In the genomic region with DNA sequence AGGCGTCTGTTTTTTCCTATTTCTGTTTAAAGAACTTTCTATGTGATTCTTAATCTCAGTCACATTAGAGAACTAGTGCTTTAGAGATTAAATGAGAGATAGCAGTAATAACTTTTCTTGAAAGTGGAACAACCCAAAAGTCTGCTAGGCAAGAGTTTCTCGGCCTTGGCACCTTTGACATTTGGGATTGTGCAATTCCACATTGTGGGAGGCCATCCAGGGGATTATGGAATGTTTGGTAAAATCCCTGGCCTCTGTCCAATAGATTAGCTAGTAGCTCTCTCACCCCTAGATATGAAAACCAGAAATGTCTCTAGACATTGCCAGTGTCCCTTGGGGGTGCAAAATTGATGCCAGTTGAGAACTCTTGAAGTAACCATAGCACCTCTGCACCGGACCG, we compare ENCODE assay signal across 22 cellular contexts. TPM values are rescaled to one million over a fixed set of nuclear protein-coding genes. Genes with fewer than 3 reads are reported as not detected.
"Had no signal": no experiment of that assay in that cellular context is flagged by ENCODE, and none has a peak within 500 bp of the region (broad histone marks: within the 10 kb centered on the region; RNA-seq: fewer than 3 reads in every experiment).

No MANE protein-coding gene starts in this region.

- H3K4me3 Mint-ChIP-seq: activated CD4-positive, alpha-beta memory T cell treated with anti-CD3 and anti-CD28 coated beads, Interleukin-2, amount 10 ng/mL, durations not matched to agents 7 days and 5 days; activated CD4-positive, alpha-beta T cell treated with anti-CD3 and anti-CD28 coated beads, Interleukin-2, amount 10 ng/mL, durations not matched to agents 24 days and 14 days; activated naive CD4-positive, alpha-beta T cell treated with anti-CD3 and anti-CD28 coated beads for 36 hours; activated naive CD8-positive, alpha-beta T cell treated with anti-CD3 and anti-CD28 coated beads, Interleukin-2, amount 10 ng/mL, durations not matched to agents 7 days and 5 days; activated T-cell treated with anti-CD3 and anti-CD28 coated beads, Interleukin-2, amount 50 U/mL, for 72 hours; dendritic cell treated with granulocyte-macrophage colony-stimulating factor and Interleukin-4, amounts not matched to agents 40 ng/mL and 50 ng/mL, for 4 days; naive thymus-derived CD8-positive, alpha-beta T cell; neural progenitor cell; T-helper 17 cell had no signal

- H3K27me3 Mint-ChIP-seq: activated CD4-positive, alpha-beta memory T cell treated with anti-CD3 and anti-CD28 coated beads, Interleukin-2, amount 10 ng/mL, durations not matched to agents 7 days and 5 days; activated CD4-positive, alpha-beta T cell treated with anti-CD3 and anti-CD28 coated beads, Interleukin-2, amount 10 ng/mL, durations not matched to agents 24 days and 14 days; activated naive CD8-positive, alpha-beta T cell treated with anti-CD3 and anti-CD28 coated beads, Interleukin-2, amount 10 ng/mL, durations not matched to agents 7 days and 5 days; dendritic cell treated with granulocyte-macrophage colony-stimulating factor and Interleukin-4, amounts not matched to agents 40 ng/mL and 50 ng/mL, for 4 days; naive thymus-derived CD8-positive, alpha-beta T cell; T-helper 17 cell had no signal

- H3K36me3 Mint-ChIP-seq: activated naive CD8-positive, alpha-beta T cell treated with anti-CD3 and anti-CD28 coated beads, Interleukin-2, amount 10 ng/mL, durations not matched to agents 7 days and 5 days had no signal

- ATAC-seq: activated T-cell treated with anti-CD3 and anti-CD28 coated beads, Interleukin-2, amount 50 U/mL, for 72 hours; heart right ventricle; naive thymus-derived CD8-positive, alpha-beta T cell; stimulated activated naive CD8-positive, alpha-beta T cell treated with anti-CD3 and anti-CD28 coated beads, Interleukin-15, Interleukin-2, amounts not matched to agents 100 U/mL and 50 U/mL, for 24 hours; T-helper 17 cell had no signal

- H3K4me3 ChIP-seq: cardiac muscle cell, heart right ventricle, lung, neural progenitor cell, upper lobe of left lung had no signal

- H3K4me1 Mint-ChIP-seq: activated CD4-positive, alpha-beta memory T cell treated with anti-CD3 and anti-CD28 coated beads, Interleukin-2, amount 10 ng/mL, durations not matched to agents 7 days and 5 days; activated CD4-positive, alpha-beta T cell treated with anti-CD3 and anti-CD28 coated beads, Interleukin-2, amount 10 ng/mL, durations not matched to agents 24 days and 14 days; activated naive CD8-positive, alpha-beta T cell treated with anti-CD3 and anti-CD28 coated beads, Interleukin-2, amount 10 ng/mL, durations not matched to agents 7 days and 5 days; neural progenitor cell had no signal

- H3K9me3 Mint-ChIP-seq: activated CD4-positive, alpha-beta memory T cell treated with anti-CD3 and anti-CD28 coated beads, Interleukin-2, amount 10 ng/mL, durations not matched to agents 7 days and 5 days; activated CD4-positive, alpha-beta T cell treated with anti-CD3 and anti-CD28 coated beads, Interleukin-2, amount 10 ng/mL, durations not matched to agents 24 days and 14 days; activated naive CD4-positive, alpha-beta T cell treated with anti-CD3 and anti-CD28 coated beads for 36 hours; activated naive CD8-positive, alpha-beta T cell treated with anti-CD3 and anti-CD28 coated beads, Interleukin-2, amount 10 ng/mL, durations not matched to agents 7 days and 5 days; activated T-cell treated with anti-CD3 and anti-CD28 coated beads, Interleukin-2, amount 50 U/mL, for 72 hours; dendritic cell treated with granulocyte-macrophage colony-stimulating factor and Interleukin-4, amounts not matched to agents 40 ng/mL and 50 ng/mL, for 4 days; naive thymus-derived CD8-positive, alpha-beta T cell; neural progenitor cell had no signal

- H3K27ac Mint-ChIP-seq: activated CD4-positive, alpha-beta memory T cell treated with anti-CD3 and anti-CD28 coated beads, Interleukin-2, amount 10 ng/mL, durations not matched to agents 7 days and 5 days; activated CD4-positive, alpha-beta T cell treated with anti-CD3 and anti-CD28 coated beads, Interleukin-2, amount 10 ng/mL, durations not matched to agents 24 days and 14 days; activated naive CD4-positive, alpha-beta T cell treated with anti-CD3 and anti-CD28 coated beads for 36 hours; activated naive CD8-positive, alpha-beta T cell treated with anti-CD3 and anti-CD28 coated beads, Interleukin-2, amount 10 ng/mL, durations not matched to agents 7 days and 5 days; activated T-cell treated with anti-CD3 and anti-CD28 coated beads, Interleukin-2, amount 50 U/mL, for 72 hours; dendritic cell treated with granulocyte-macrophage colony-stimulating factor and Interleukin-4, amounts not matched to agents 40 ng/mL and 50 ng/mL, for 4 days; naive thymus-derived CD8-positive, alpha-beta T cell; neural progenitor cell; T-helper 17 cell had no signal

- DNase-seq: activated CD4-positive, alpha-beta memory T cell treated with anti-CD3 and anti-CD28 coated beads, Interleukin-2, amount 10 ng/mL, durations not matched to agents 7 days and 5 days; activated CD4-positive, alpha-beta T cell treated with anti-CD3 and anti-CD28 coated beads, Interleukin-2, amount 10 ng/mL, durations not matched to agents 24 days and 14 days; activated CD4-positive, CD25-positive, alpha-beta regulatory T cell; activated effector memory CD4-positive, alpha-beta T cell treated with Interleukin-2 at 50 U/mL for 16 hours; activated naive CD4-positive, alpha-beta T cell treated with anti-CD3 and anti-CD28 coated beads for 36 hours; activated naive CD8-positive, alpha-beta T cell treated with anti-CD3 and anti-CD28 coated beads, Interleukin-2, amount 10 ng/mL, durations not matched to agents 7 days and 5 days; activated T-cell treated with anti-CD3 and anti-CD28 coated beads, Interleukin-2, amount 50 U/mL, for 72 hours; amygdala; effector CD4-positive, alpha-beta T cell; heart right ventricle; islet precursor cell; naive thymus-derived CD8-positive, alpha-beta T cell; retina; stimulated activated CD4-positive, alpha-beta T cell treated with anti-CD3 and anti-CD28 coated beads, Interleukin-4, amount 100 ng/mL, for 24 hours; stimulated activated naive CD8-positive, alpha-beta T cell treated with anti-CD3 and anti-CD28 coated beads, Interleukin-15, Interleukin-2, amounts not matched to agents 100 U/mL and 50 U/mL, for 24 hours; SW 1271; T-helper 17 cell; upper lobe of left lung had no signal

RNA-seq across cellular contexts. Expression of a gene that starts 45.0 kb away (rescaled TPM):
- total RNA-seq: activated CD4-positive, alpha-beta memory T cell treated with anti-CD3 and anti-CD28 coated beads, Interleukin-2, amount 10 ng/mL, durations not matched to agents 7 days and 5 days; activated CD4-positive, alpha-beta T cell treated with anti-CD3 and anti-CD28 coated beads, Interleukin-2, amount 10 ng/mL, durations not matched to agents 24 days and 14 days; activated naive CD8-positive, alpha-beta T cell treated with anti-CD3 and anti-CD28 coated beads, Interleukin-2, amount 10 ng/mL, durations not matched to agents 7 days and 5 days had no signal
